ENCODE assay signal across 21 cellular contexts in genomic region chr15:40446144-40446543, GRCh38.
"Had no signal": no experiment of that assay in that cellular context is flagged by ENCODE, and none has a peak within 500 bp of the region (broad histone marks: within the 10 kb centered on the region; RNA-seq: fewer than 3 reads in every experiment).

No MANE protein-coding gene starts in this region.

- H3K4me3 ChIP-seq: adrenal gland, lower lobe of right lung, neural progenitor cell, ovary, psoas muscle, upper lobe of left lung had no signal

- H3K9me3 ChIP-seq: adrenal gland, lower lobe of right lung, ovary, psoas muscle, upper lobe of left lung had no signal

- H3K27me3 ChIP-seq: adrenal gland, neural progenitor cell, ovary, upper lobe of left lung had no signal

- H3K27ac Mint-ChIP-seq: activated naive CD4-positive, alpha-beta T cell treated with anti-CD3 and anti-CD28 coated beads, Interleukin-2, amount 50 U/mL, for 72 hours; activated T-helper 1 cell treated with anti-CD3 and anti-CD28 coated beads, Interleukin-12 subunit alpha, Interleukin-12 subunit beta, Interleukin-2, Interleukin-4 antibody, amounts not matched to agents 30 ng/mL and 10 ng/mL and 1 ng/mL, durations not matched to agents 14 hours and 24 hours and 36 hours; neural progenitor cell had no signal

- DNase-seq: activated CD4-positive, alpha-beta T cell treated with anti-CD3 and anti-CD28 coated beads for 1 hour; activated gamma-delta T cell; effector memory CD4-positive, alpha-beta T cell; foreskin melanocyte; hippocampal formation; lower lobe of right lung; naive thymus-derived CD4-positive, alpha-beta T cell; ovary; psoas muscle; right cardiac atrium; stimulated activated CD4-positive, alpha-beta T cell treated with anti-CD3 and anti-CD28 coated beads, Interleukin-4, amount 100 ng/mL, for 4 hours; stimulated activated naive CD8-positive, alpha-beta T cell treated with anti-CD3 and anti-CD28 coated beads, Interleukin-15, Interleukin-2, amounts not matched to agents 100 U/mL and 50 U/mL, for 24 hours; T-helper 1 cell; T-helper 9 cell; upper lobe of left lung had no signal

- ATAC-seq: activated naive CD4-positive, alpha-beta T cell treated with anti-CD3 and anti-CD28 coated beads, Interleukin-2, amount 50 U/mL, for 72 hours; esophagus mucosa; lower lobe of right lung; naive thymus-derived CD4-positive, alpha-beta T cell; psoas muscle; right cardiac atrium; stimulated activated naive CD8-positive, alpha-beta T cell treated with anti-CD3 and anti-CD28 coated beads, Interleukin-15, Interleukin-2, amounts not matched to agents 100 U/mL and 50 U/mL, for 24 hours had no signal

- H3K4me3 Mint-ChIP-seq: activated T-helper 1 cell treated with anti-CD3 and anti-CD28 coated beads, Interleukin-12 subunit alpha, Interleukin-12 subunit beta, Interleukin-2, Interleukin-4 antibody, amounts not matched to agents 30 ng/mL and 10 ng/mL and 1 ng/mL, durations not matched to agents 14 hours and 24 hours and 36 hours; central memory CD8-positive, alpha-beta T cell; neural progenitor cell had no signal

- H2AFZ ChIP-seq: neural progenitor cell had no signal

- H3K27me3 Mint-ChIP-seq: central memory CD8-positive, alpha-beta T cell had no signal

- H3K27ac ChIP-seq: lower lobe of right lung, neural progenitor cell, ovary, psoas muscle had no signal

- H3K9me3 Mint-ChIP-seq: activated naive CD4-positive, alpha-beta T cell treated with anti-CD3 and anti-CD28 coated beads, Interleukin-2, amount 50 U/mL, for 72 hours; activated T-helper 1 cell treated with anti-CD3 and anti-CD28 coated beads, Interleukin-12 subunit alpha, Interleukin-12 subunit beta, Interleukin-2, Interleukin-4 antibody, amounts not matched to agents 30 ng/mL and 10 ng/mL and 1 ng/mL, durations not matched to agents 14 hours and 24 hours and 36 hours; central memory CD8-positive, alpha-beta T cell; naive thymus-derived CD4-positive, alpha-beta T cell; neural progenitor cell had no signal

- H3K9ac ChIP-seq: neural progenitor cell had no signal

- H3K4me2 ChIP-seq: neural progenitor cell had no signal

- H3K36me3 ChIP-seq: adrenal gland, lower lobe of right lung, neural progenitor cell, ovary, upper lobe of left lung had no signal
